ENCODE assay signal across 14 cellular contexts in the genomic region with DNA sequence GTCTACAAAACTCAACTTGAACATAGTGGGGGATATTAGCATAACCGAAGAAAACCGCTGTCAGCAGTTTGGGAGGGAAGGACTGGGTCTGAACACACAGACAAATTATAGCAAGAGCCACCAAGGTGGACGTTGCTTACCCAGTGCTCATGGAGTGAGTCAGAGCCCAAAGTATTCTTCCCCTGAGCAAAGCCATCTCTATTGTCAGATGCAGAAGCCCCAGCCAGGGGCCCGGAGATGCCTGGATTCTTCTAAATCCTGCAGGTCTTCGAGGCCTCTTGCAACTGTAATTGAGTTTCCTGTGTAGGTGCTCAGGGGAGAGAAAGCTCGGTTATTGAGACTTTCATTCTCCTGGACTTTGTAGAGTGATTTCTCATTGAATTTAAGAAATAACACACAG.
DNase-seq lines count a peak whose midpoint lies in the region; TF ChIP-seq lines count a peak whose summit lies in the region.
"Had no signal": no experiment of that assay in that cellular context is flagged by ENCODE, and none has a peak within 500 bp of the region (broad histone marks: within the 10 kb centered on the region; RNA-seq: fewer than 3 reads in every experiment).

No MANE protein-coding gene starts in this region.

- no peaks in the 10 kb centered on the region for H3K27me3 ChIP-seq in HL-60 (ENCODE audit: insufficient read depth, poor library complexity, severe bottlenecking)
- H3K27me3 ChIP-seq in neutrophil, result no peaks in the 10 kb centered on the region
- no peaks in the 10 kb centered on the region for H3K27me3 ChIP-seq in PC-9 (ENCODE audit: insufficient read depth, low read depth)
- H3K27me3 ChIP-seq: BLaER1 had no signal

- peaks cover 0 to 2% of the 10 kb centered on the region in 2 donors for H3K36me3 Mint-ChIP-seq in CD14-positive monocyte
- H3K36me3 Mint-ChIP-seq: CD8-positive, alpha-beta T cell had no signal

- H3F3A ChIP-seq in PC-9 (ENCODE audit: insufficient read depth, low read depth), result no peaks in the 10 kb centered on the region

- no peaks in the 10 kb centered on the region for H3K27me3 Mint-ChIP-seq in CD14-positive monocyte (ENCODE audit: low read depth in 3 of 3)

- TF ChIP-seq CTCF in CD14-positive monocyte (IDR thresholded peaks at IDR 0.05), result no peak
- no peak for TF ChIP-seq CTCF in HL-60 (IDR thresholded peaks at IDR 0.05; ENCODE audit: insufficient read depth, low read length)
- no peak for TF ChIP-seq CTCF in neutrophil (IDR thresholded peaks at IDR 0.05)
- TF ChIP-seq CTCF in PC-9 (conservative IDR thresholded peaks at IDR 0.05), result no peak

- DNase-seq in CD14-positive monocyte (ENCODE audit: low spot score) (no peak), HL-60 (ENCODE audit: low read depth in 1 of 2, low spot score in 1 of 2) (no peak), islet precursor cell (peak; percentile 70), NCI-H128 (lab: John Stamatoyannopoulos, UW; ENCODE audit: unreplicated experiment) (no peak), germinal center (ENCODE audit: low spot score) (no peak), PC-9 (no peak)
- DNase-seq: 8988T; Calu3; CD8-positive, alpha-beta T cell; DMS79 treated with DMSO at 0.1 percent for 48 hours; GF-D8 had no signal

- no peak overlapping the region for H3K4me3 Mint-ChIP-seq in CD14-positive monocyte
- H3K4me3 Mint-ChIP-seq: CD8-positive, alpha-beta T cell; H9 had no signal

- H3K36me3 ChIP-seq in neutrophil (no peaks in the 10 kb centered on the region), PC-9 (ENCODE audit: low read depth) (no peaks in the 10 kb centered on the region)

- H3K4me2 ChIP-seq in PC-9, result no peak overlapping the region
- H3K4me2 ChIP-seq: BLaER1 had no signal

- H3K79me2 ChIP-seq in PC-9 (ENCODE audit: low read depth), result no peaks in the 10 kb centered on the region

- POLR2A ChIA-PET in PC-9 (lab: Charles Lee; ENCODE audit: unreplicated experiment), result no interaction called here

- no peaks in the 10 kb centered on the region for H3K9me3 ChIP-seq in neutrophil
- no peaks in the 10 kb centered on the region for H3K9me3 ChIP-seq in PC-9 (ENCODE audit: insufficient read depth, low read depth)

- H3K27ac Mint-ChIP-seq in CD14-positive monocyte, result peak overlapping the region in 6 of 7 donors; percentile 48 to 94 (median 92)
- H3K27ac Mint-ChIP-seq: CD8-positive, alpha-beta T cell had no signal

- H3K27ac ChIP-seq in HL-60 (replicated peaks) (peak overlapping the region; percentile 83), neutrophil (peak overlapping the region; percentile 87), PC-9 (no peak overlapping the region)
- H3K27ac ChIP-seq: BLaER1 had no signal

- H2AFZ ChIP-seq in PC-9, result no peak overlapping the region

- H3K4me1 ChIP-seq in neutrophil (ENCODE audit: control insufficient read depth in 1 of 2, insufficient read depth in 1 of 2, low read depth in 1 of 2, low read length in 1 of 2) (peaks cover 82 to 83% of the 10 kb centered on the region in 2 experiments), PC-9 (replicated peaks; ENCODE audit: insufficient read depth) (no peaks in the 10 kb centered on the region)
- H3K4me1 ChIP-seq: BLaER1 had no signal

- no peaks in the 10 kb centered on the region for H4K20me1 ChIP-seq in PC-9 (ENCODE audit: insufficient read depth)
- H4K20me1 ChIP-seq: BLaER1 had no signal

- H3K4me3 ChIP-seq in HL-60 (replicated peaks; ENCODE audit: insufficient read depth, low read length) (no peak overlapping the region), neutrophil (ENCODE audit: low read depth in 1 of 2, low read length in 1 of 2) (no peak overlapping the region), PC-9 (no peak overlapping the region)
- H3K4me3 ChIP-seq: BLaER1 had no signal

- H3K4me1 Mint-ChIP-seq in CD14-positive monocyte, result peaks cover 58% of the 10 kb centered on the region

- CTCF ChIA-PET in PC-9 (lab: Charles Lee), result no interaction called here

- BruUV-seq in PC-9 (replicated peaks; lab: Mats Ljungman, UMichigan), result no TSS peak

- intact Hi-C loops in CD14-positive monocyte (cut with micrococcal nuclease) (no loop called here), PC-9 (cut with micrococcal nuclease; ENCODE audit: unreplicated experiment) (no loop called here)

- H3K9me3 Mint-ChIP-seq in CD14-positive monocyte, result peaks cover 0 to 11% (median 2%) of the 10 kb centered on the region in 7 donors
- H3K9me3 Mint-ChIP-seq: CD8-positive, alpha-beta T cell had no signal

- H3K9me2 ChIP-seq in PC-9 (ENCODE audit: insufficient read depth), result no peaks in the 10 kb centered on the region
